ENCODE assay signal across 2 cellular contexts in the genomic region with DNA sequence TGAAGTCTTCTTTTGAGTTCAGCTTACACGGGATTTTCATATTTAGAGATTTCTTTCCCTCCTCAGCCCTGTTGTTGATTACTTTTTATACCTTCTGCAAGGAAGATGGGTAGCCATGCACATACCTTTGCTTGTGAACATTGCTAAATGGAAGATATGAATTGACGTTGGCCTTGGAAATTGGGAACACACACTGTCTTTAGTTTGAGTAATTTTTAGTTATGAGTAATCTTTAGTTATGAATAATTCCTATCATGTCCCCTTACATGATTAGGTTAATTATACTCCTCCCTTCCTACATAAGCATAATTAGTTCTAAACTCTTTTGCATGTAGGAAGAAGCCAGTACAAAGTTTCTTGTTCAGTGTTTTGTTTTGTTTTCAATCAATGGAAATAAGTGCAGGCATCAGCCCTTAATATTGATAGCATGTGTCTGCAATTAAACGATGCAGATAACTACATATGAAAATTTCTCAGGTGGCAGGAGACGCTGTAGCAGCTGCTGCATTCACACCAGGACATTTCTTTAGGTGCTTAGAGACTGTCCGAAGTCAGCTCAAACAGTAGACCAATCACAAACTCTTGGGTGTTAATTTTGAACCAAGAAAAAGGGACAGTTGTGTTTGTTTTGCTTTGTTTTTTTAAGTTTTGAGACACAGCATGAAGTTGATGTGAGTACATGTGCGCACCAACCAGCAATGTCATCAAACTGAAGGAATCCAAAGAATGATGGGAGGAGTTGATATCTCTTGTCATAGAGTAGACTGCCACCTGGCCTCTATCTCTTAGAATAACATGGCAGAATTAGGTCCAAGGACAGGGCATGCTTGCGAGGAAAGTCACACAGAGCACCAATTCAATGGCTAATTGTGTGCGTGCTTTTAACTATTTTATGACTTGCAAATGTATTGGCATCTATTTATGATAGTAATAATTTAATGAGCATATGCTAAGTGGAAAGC.
TF ChIP-seq lines count a peak whose summit lies in the region.

No MANE protein-coding gene starts in this region.

TF ChIP-seq in K562, 482 proteins besides CTCF, POLR2A, EP300 and RAD21:
- TF ChIP-seq ZNF41 (CRISPR knock-in tag; conservative IDR thresholded peaks at IDR 0.05) (no peak), ZNF785 (CRISPR knock-in tag; IDR thresholded peaks at IDR 0.05) (no peak), COPS2 (conservative IDR thresholded peaks at IDR 0.05) (no peak), MBD2 (IDR thresholded peaks at IDR 0.05; ENCODE audit: borderline replicate concordance, low read depth) (no peak), ILK (tag; IDR thresholded peaks at IDR 0.05; ENCODE audit: borderline replicate concordance, low read depth) (no peak), ZNF57 (CRISPR knock-in tag; IDR thresholded peaks at IDR 0.05) (no peak), HNRNPLL (IDR thresholded peaks at IDR 0.05; ENCODE audit: low read depth, low read length, poor library complexity, severe bottlenecking) (no peak), ZNF717 (CRISPR knock-in tag; IDR thresholded peaks at IDR 0.05) (no peak), NFE2L1 (tag; IDR thresholded peaks at IDR 0.05; ENCODE audit: borderline replicate concordance, low read depth) (no peak), ZNF124 (CRISPR knock-in tag; IDR thresholded peaks at IDR 0.05) (no peak), ELF4 (CRISPR knock-in tag; IDR thresholded peaks at IDR 0.05) (no peak), CEBPB (tag; IDR thresholded peaks at IDR 0.05) (no peak), ARNT (IDR thresholded peaks at IDR 0.05) (no peak)
- TF ChIP-seq, protein P1, sequence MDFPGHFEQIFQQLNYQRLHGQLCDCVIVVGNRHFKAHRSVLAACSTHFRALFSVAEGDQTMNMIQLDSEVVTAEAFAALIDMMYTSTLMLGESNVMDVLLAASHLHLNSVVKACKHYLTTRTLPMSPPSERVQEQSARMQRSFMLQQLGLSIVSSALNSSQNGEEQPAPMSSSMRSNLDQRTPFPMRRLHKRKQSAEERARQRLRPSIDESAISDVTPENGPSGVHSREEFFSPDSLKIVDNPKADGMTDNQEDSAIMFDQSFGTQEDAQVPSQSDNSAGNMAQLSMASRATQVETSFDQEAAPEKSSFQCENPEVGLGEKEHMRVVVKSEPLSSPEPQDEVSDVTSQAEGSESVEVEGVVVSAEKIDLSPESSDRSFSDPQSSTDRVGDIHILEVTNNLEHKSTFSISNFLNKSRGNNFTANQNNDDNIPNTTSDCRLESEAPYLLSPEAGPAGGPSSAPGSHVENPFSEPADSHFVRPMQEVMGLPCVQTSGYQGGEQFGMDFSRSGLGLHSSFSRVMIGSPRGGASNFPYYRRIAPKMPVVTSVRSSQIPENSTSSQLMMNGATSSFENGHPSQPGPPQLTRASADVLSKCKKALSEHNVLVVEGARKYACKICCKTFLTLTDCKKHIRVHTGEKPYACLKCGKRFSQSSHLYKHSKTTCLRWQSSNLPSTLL (IDR thresholded peaks at IDR 0.05): no peak
- TF ChIP-seq, protein P2, sequence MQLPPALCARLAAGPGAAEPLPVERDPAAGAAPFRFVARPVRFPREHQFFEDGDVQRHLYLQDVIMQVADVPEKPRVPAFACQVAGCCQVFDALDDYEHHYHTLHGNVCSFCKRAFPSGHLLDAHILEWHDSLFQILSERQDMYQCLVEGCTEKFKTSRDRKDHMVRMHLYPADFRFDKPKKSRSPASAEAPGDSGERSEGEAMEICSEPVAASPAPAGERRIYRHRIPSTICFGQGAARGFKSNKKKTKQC (CRISPR knock-in tag; IDR thresholded peaks at IDR 0.05): no peak
- TF ChIP-seq, protein P3, sequence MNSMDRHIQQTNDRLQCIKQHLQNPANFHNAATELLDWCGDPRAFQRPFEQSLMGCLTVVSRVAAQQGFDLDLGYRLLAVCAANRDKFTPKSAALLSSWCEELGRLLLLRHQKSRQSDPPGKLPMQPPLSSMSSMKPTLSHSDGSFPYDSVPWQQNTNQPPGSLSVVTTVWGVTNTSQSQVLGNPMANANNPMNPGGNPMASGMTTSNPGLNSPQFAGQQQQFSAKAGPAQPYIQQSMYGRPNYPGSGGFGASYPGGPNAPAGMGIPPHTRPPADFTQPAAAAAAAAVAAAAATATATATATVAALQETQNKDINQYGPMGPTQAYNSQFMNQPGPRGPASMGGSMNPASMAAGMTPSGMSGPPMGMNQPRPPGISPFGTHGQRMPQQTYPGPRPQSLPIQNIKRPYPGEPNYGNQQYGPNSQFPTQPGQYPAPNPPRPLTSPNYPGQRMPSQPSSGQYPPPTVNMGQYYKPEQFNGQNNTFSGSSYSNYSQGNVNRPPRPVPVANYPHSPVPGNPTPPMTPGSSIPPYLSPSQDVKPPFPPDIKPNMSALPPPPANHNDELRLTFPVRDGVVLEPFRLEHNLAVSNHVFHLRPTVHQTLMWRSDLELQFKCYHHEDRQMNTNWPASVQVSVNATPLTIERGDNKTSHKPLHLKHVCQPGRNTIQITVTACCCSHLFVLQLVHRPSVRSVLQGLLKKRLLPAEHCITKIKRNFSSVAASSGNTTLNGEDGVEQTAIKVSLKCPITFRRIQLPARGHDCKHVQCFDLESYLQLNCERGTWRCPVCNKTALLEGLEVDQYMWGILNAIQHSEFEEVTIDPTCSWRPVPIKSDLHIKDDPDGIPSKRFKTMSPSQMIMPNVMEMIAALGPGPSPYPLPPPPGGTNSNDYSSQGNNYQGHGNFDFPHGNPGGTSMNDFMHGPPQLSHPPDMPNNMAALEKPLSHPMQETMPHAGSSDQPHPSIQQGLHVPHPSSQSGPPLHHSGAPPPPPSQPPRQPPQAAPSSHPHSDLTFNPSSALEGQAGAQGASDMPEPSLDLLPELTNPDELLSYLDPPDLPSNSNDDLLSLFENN (IDR thresholded peaks at IDR 0.05; ENCODE audit: low read depth in 2 of 2, low read length in 2 of 2): no peak
- TF ChIP-seq, protein P4, sequence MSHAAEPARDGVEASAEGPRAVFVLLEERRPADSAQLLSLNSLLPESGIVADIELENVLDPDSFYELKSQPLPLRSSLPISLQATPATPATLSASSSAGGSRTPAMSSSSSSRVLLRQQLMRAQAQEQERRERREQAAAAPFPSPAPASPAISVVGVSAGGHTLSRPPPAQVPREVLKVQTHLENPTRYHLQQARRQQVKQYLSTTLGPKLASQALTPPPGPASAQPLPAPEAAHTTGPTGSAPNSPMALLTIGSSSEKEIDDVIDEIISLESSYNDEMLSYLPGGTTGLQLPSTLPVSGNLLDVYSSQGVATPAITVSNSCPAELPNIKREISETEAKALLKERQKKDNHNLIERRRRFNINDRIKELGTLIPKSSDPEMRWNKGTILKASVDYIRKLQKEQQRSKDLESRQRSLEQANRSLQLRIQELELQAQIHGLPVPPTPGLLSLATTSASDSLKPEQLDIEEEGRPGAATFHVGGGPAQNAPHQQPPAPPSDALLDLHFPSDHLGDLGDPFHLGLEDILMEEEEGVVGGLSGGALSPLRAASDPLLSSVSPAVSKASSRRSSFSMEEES (CRISPR knock-in tag; IDR thresholded peaks at IDR 0.05): no peak
- TF ChIP-seq, protein P5, sequence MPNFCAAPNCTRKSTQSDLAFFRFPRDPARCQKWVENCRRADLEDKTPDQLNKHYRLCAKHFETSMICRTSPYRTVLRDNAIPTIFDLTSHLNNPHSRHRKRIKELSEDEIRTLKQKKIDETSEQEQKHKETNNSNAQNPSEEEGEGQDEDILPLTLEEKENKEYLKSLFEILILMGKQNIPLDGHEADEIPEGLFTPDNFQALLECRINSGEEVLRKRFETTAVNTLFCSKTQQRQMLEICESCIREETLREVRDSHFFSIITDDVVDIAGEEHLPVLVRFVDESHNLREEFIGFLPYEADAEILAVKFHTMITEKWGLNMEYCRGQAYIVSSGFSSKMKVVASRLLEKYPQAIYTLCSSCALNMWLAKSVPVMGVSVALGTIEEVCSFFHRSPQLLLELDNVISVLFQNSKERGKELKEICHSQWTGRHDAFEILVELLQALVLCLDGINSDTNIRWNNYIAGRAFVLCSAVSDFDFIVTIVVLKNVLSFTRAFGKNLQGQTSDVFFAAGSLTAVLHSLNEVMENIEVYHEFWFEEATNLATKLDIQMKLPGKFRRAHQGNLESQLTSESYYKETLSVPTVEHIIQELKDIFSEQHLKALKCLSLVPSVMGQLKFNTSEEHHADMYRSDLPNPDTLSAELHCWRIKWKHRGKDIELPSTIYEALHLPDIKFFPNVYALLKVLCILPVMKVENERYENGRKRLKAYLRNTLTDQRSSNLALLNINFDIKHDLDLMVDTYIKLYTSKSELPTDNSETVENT (CRISPR knock-in tag; IDR thresholded peaks at IDR 0.05): no peak
TF ChIP-seq in K562: peak in this region for 0.

TF ChIP-seq in HepG2, 621 proteins besides CTCF, POLR2A, EP300 and RAD21:
- TF ChIP-seq ELF1 (CRISPR knock-in tag; IDR thresholded peaks at IDR 0.05) (no peak), RFX3 (CRISPR knock-in tag; IDR thresholded peaks at IDR 0.05) (no peak), EHMT2 (IDR thresholded peaks at IDR 0.05; ENCODE audit: borderline replicate concordance, low read depth, low read length) (no peak), JUNB (CRISPR knock-in tag; IDR thresholded peaks at IDR 0.05; ENCODE audit: borderline replicate concordance) (no peak), ZNF121 (CRISPR knock-in tag; IDR thresholded peaks at IDR 0.05) (no peak)
- TF ChIP-seq, protein P6, sequence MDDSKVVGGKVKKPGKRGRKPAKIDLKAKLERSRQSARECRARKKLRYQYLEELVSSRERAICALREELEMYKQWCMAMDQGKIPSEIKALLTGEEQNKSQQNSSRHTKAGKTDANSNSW (CRISPR knock-in tag; IDR thresholded peaks at IDR 0.05; ENCODE audit: borderline replicate concordance): no peak
- TF ChIP-seq, protein P7, sequence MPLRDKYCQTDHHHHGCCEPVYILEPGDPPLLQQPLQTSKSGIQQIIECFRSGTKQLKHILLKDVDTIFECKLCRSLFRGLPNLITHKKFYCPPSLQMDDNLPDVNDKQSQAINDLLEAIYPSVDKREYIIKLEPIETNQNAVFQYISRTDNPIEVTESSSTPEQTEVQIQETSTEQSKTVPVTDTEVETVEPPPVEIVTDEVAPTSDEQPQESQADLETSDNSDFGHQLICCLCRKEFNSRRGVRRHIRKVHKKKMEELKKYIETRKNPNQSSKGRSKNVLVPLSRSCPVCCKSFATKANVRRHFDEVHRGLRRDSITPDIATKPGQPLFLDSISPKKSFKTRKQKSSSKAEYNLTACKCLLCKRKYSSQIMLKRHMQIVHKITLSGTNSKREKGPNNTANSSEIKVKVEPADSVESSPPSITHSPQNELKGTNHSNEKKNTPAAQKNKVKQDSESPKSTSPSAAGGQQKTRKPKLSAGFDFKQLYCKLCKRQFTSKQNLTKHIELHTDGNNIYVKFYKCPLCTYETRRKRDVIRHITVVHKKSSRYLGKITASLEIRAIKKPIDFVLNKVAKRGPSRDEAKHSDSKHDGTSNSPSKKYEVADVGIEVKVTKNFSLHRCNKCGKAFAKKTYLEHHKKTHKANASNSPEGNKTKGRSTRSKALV (CRISPR knock-in tag; IDR thresholded peaks at IDR 0.05): no peak
- TF ChIP-seq, protein P8, sequence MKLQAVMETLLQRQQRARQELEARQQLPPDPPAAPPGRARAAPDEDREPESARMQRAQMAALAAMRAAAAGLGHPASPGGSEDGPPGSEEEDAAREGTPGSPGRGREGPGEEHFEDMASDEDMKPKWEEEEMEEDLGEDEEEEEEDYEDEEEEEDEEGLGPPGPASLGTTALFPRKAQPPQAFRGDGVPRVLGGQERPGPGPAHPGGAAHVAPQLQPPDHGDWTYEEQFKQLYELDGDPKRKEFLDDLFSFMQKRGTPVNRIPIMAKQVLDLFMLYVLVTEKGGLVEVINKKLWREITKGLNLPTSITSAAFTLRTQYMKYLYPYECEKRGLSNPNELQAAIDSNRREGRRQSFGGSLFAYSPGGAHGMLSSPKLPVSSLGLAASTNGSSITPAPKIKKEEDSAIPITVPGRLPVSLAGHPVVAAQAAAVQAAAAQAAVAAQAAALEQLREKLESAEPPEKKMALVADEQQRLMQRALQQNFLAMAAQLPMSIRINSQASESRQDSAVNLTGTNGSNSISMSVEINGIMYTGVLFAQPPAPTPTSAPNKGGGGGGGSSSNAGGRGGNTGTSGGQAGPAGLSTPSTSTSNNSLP (IDR thresholded peaks at IDR 0.05; ENCODE audit: low read depth, low read length): no peak
